ENCODE assay signal across 10 cellular contexts in genomic region chr17:35763767-35764122, GRCh38. TPM values are rescaled to one million over a fixed set of nuclear protein-coding genes. Genes with fewer than 3 reads are reported as not detected.
DNase-seq lines count a peak whose midpoint lies in the region; ATAC-seq, FAIRE-seq and TF ChIP-seq lines count a peak whose summit lies in the region.
"Had no signal": no experiment of that assay in that cellular context is flagged by ENCODE, and none has a peak within 500 bp of the region (broad histone marks: within the 10 kb centered on the region; RNA-seq: fewer than 3 reads in every experiment).

No MANE protein-coding gene starts in this region.

- H3K27me3 ChIP-seq in Panc1 (ENCODE audit: control insufficient read depth, insufficient read depth, low read length): peaks cover 3% of the 10 kb centered on the region; the same call in 1 of the 2 replicates

- intact Hi-C loops in Panc1 (cut with micrococcal nuclease; ENCODE audit: unreplicated experiment): no loop called here

- in situ Hi-C loops in Panc1 (cut with HindIII; ENCODE audit: low pct_unique_long_range_greater_than_20kb, low sequenced_read_pairs): no loop called here

- TF ChIP-seq CTCF in GM12864 (IDR thresholded peaks at IDR 0.05; ENCODE audit: low read depth, low read length, missing control alignments) (no peak), Panc1 (IDR thresholded peaks at IDR 0.05) (no peak), epithelial cell of proximal tubule (conservative IDR thresholded peaks at IDR 0.05; ENCODE audit: low read depth, low read length) (no peak), retinal pigment epithelial cell (conservative IDR thresholded peaks at IDR 0.05; ENCODE audit: low read depth, low read length) (no peak), D721Med (IDR thresholded peaks at IDR 0.05; ENCODE audit: insufficient read depth, missing control alignments) (no peak)

- TF ChIP-seq POLR2A in GM12891 (IDR thresholded peaks at IDR 0.05; ENCODE audit: low read depth, low read length): no peak

- H3K4me1 ChIP-seq in Panc1 (ENCODE audit: control insufficient read depth, insufficient read depth, low read length): peaks cover 4% of the 10 kb centered on the region; the same call in 1 of the 2 replicates

- H3K4me3 ChIP-seq in GM12864 (ENCODE audit: low read depth, low read length) (peak overlapping the region; percentile 61; the same call in 1 of the 2 replicates), Panc1 (ENCODE audit: low read depth in 2 of 2, low read length in 2 of 2) (peak overlapping the region; percentile 46 to 64), epithelial cell of proximal tubule (ENCODE audit: low read depth, low read length) (peak overlapping the region; percentile 65), retinal pigment epithelial cell (ENCODE audit: low read length) (peak overlapping the region; percentile 26)

- FAIRE-seq in D721Med (lab: Jason Lieb, UNC) (no peak), GM12891 (lab: Jason Lieb, UNC) (no peak)

- ATAC-seq in Panc1: no peak
- no peak for ATAC-seq in HG02571 (IDR thresholded peaks at IDR 0.05; ENCODE audit: unreplicated experiment)
- ATAC-seq in GM21423 (IDR thresholded peaks at IDR 0.05; ENCODE audit: unreplicated experiment): no peak

- BruUV-seq in Panc1 (replicated peaks; lab: Mats Ljungman, UMichigan): no TSS peak

- DNase-seq in GM12864 (ENCODE audit: low read depth) (no peak), Panc1 (ENCODE audit: low read depth, low spot score) (no peak), epithelial cell of proximal tubule (ENCODE audit: low read depth) (no peak), retinal pigment epithelial cell (ENCODE audit: low read depth) (no peak), D721Med (ENCODE audit: insufficient read length, low spot score) (no peak), GM12891 (ENCODE audit: insufficient read length, low spot score) (no peak)

- CTCF ChIA-PET in Panc1 (lab: Charles Lee): interaction anchor here (0.6 to 3.2 kb wide), 16 partner anchors 10 to 270 kb away, joined by 3 to 37 read pairs (median 5); partner anchors contain the start of genes PEX12 and TAF15

- no peaks in the 10 kb centered on the region for H3K9me3 ChIP-seq in Panc1 (ENCODE audit: control insufficient read depth, insufficient read depth, low read depth, low read length)

- POLR2A ChIA-PET in Panc1 (lab: Charles Lee): interaction anchor here (0.5 to 0.8 kb wide), 2 partner anchors 45 to 156 kb away, joined by 3 to 4 read pairs; partner anchors contain the start of gene TAF15

- H3K36me3 ChIP-seq in Panc1 (ENCODE audit: control insufficient read depth, insufficient read depth, low read length): no peaks in the 10 kb centered on the region

- no peak overlapping the region for H3K27ac ChIP-seq in Panc1 (ENCODE audit: low read length)

TF ChIP-seq in GM12891, 5 proteins besides CTCF, POLR2A, EP300 and RAD21:
- TF ChIP-seq TAF1 (IDR thresholded peaks at IDR 0.05; ENCODE audit: low read depth, low read length) (no peak), SPI1 (IDR thresholded peaks at IDR 0.05; ENCODE audit: low read depth, low read length) (no peak), POLR2AphosphoS5 (IDR thresholded peaks at IDR 0.05; ENCODE audit: low read depth, low read length) (no peak), PAX5 (IDR thresholded peaks at IDR 0.05; ENCODE audit: insufficient read depth, low read length, severe bottlenecking) (no peak), POU2F2 (IDR thresholded peaks at IDR 0.05; ENCODE audit: low read depth, low read length) (no peak)

RNA-seq across cellular contexts. Expression of gene C17orf50, which starts 3.1 kb away (rescaled TPM):
- not detected for total RNA-seq in Panc1 (2021; ENCODE audit: unreplicated experiment)
- polyA plus RNA-seq in Panc1 (2012; ENCODE audit: insufficient read length): not detected
- total RNA-seq in epithelial cell of proximal tubule: 1.0 TPM in 1 of 2 replicates, not detected in the other
- polyA plus RNA-seq in GM12891 (2012; ENCODE audit: low read depth, missing spikeins): not detected
- total RNA-seq: HT1080, renal cortical epithelial cell had no signal

RNA-seq across cellular contexts. Expression of gene GAS2L2, which starts 10.7 kb away (rescaled TPM):
- not detected for total RNA-seq in Panc1 (2021; ENCODE audit: unreplicated experiment)
- polyA plus RNA-seq in Panc1 (2012; ENCODE audit: insufficient read length): not detected
- total RNA-seq in epithelial cell of proximal tubule: not detected in 2 replicates
- polyA plus RNA-seq in GM12891 (2012; ENCODE audit: low read depth, missing spikeins): not detected

RNA-seq across cellular contexts. Expression of gene MMP28, which starts 31.7 kb away (rescaled TPM):
- total RNA-seq in Panc1 (2021; ENCODE audit: unreplicated experiment) (1.6 TPM), epithelial cell of proximal tubule (not detected in 2 replicates)
- polyA plus RNA-seq in Panc1 (2012; ENCODE audit: insufficient read length): 1.5 TPM
- polyA plus RNA-seq in GM12891 (2012; ENCODE audit: low read depth, missing spikeins): not detected

RNA-seq across cellular contexts. Expression of gene RASL10B, which starts 32.3 kb away (rescaled TPM):
- total RNA-seq in Panc1 (2021; ENCODE audit: unreplicated experiment): 4.3 TPM
- 3.3 TPM for polyA plus RNA-seq in Panc1 (2012; ENCODE audit: insufficient read length)
- 0.92 and 1.6 TPM in 2 replicates for total RNA-seq in epithelial cell of proximal tubule
- polyA plus RNA-seq in GM12891 (2012; ENCODE audit: low read depth, missing spikeins): not detected

RNA-seq across cellular contexts. Expression of gene TAF15, which starts 45.5 kb away (rescaled TPM):
- 249 TPM for total RNA-seq in Panc1 (2021; ENCODE audit: unreplicated experiment)
- polyA plus RNA-seq in Panc1 (2012; ENCODE audit: insufficient read length): 189 TPM
- 17.3 and 28.1 TPM in 2 replicates for total RNA-seq in epithelial cell of proximal tubule
- polyA plus RNA-seq in GM12891 (2012; ENCODE audit: low read depth, missing spikeins): 166 TPM
